ENCODE assay signal across 15 cellular contexts in genomic region chr6:35078226-35078850, GRCh38.
"Had no signal": no experiment of that assay in that cellular context is flagged by ENCODE, and none has a peak within 500 bp of the region (broad histone marks: within the 10 kb centered on the region; RNA-seq: fewer than 3 reads in every experiment).

No MANE protein-coding gene starts in this region.

- H3K27me3 ChIP-seq: cardiac muscle cell, colonic mucosa, hepatocyte, tibial nerve had no signal

- H3K9me3 ChIP-seq: colonic mucosa, tibial nerve had no signal

- H3K79me2 ChIP-seq: hepatocyte had no signal

- H3K36me3 ChIP-seq: cardiac muscle cell had no signal

- H2AFZ ChIP-seq: hepatocyte had no signal

- H3K27ac ChIP-seq: cardiac muscle cell, colonic mucosa, hepatocyte, SK-N-MC, tibial nerve had no signal

- H3K4me1 ChIP-seq: colonic mucosa had no signal

- DNase-seq: activated CD4-positive, alpha-beta T cell treated with anti-CD3 and anti-CD28 coated beads, Interleukin-2, amount 50 U/mL, for 1 hour; activated naive CD4-positive, alpha-beta T cell treated with Interleukin-2 at 50 U/mL for 16 hours; colonic mucosa; left ventricle myocardium superior; mesenchymal stem cell; stimulated activated CD4-positive, alpha-beta T cell treated with anti-CD3 and anti-CD28 coated beads, Interleukin-2, amount 100 ng/mL, for 48 hours; stimulated activated naive B cell treated with anti-CD40 and anti-IgM and Interleukin-4, amounts not matched to agents 10 μg/mL and 1 μg/mL and 100 μg/mL, for 72 hours; T-cell; T-helper 9 cell had no signal

- ATAC-seq: activated CD4-positive, CD25-positive, alpha-beta regulatory T cell treated with anti-CD3 and anti-CD28 coated beads, Interleukin-2, amount 50 U/mL, for 24 hours; esophagus mucosa; left ventricle myocardium superior; stimulated activated naive B cell treated with anti-CD40 and anti-IgM and Interleukin-4, amounts not matched to agents 10 μg/mL and 1 μg/mL and 100 μg/mL, for 72 hours; T-cell had no signal

- H3K4me2 ChIP-seq: hepatocyte had no signal

- H3K4me3 ChIP-seq: cardiac muscle cell, colonic mucosa, hepatocyte, SK-N-MC, tibial nerve had no signal
